In the genomic region with DNA sequence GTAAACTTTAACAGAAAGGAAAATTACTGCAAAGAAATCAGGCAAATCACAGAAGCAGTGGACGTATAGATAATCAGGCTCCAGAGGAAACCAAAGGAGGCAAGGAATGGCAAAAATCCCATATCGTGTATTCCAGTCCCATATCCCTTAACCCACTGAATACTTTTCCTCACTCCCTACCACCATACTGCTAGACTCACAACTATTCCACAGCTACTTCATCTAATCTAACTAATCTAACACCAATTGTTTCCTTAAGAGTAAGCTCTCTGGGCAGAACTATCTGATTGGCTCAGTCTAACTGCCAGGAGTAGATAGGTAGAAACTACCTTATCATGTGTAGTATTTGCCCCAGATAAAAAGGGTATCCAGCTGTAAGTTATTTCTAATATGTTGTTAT, we compare ENCODE assay signal across 1 cellular context.
TF ChIP-seq lines count a peak whose summit lies in the region.

No MANE protein-coding gene starts in this region.

TF ChIP-seq in HepG2, 621 proteins besides CTCF, POLR2A, EP300 and RAD21:
- TF ChIP-seq, protein P1, sequence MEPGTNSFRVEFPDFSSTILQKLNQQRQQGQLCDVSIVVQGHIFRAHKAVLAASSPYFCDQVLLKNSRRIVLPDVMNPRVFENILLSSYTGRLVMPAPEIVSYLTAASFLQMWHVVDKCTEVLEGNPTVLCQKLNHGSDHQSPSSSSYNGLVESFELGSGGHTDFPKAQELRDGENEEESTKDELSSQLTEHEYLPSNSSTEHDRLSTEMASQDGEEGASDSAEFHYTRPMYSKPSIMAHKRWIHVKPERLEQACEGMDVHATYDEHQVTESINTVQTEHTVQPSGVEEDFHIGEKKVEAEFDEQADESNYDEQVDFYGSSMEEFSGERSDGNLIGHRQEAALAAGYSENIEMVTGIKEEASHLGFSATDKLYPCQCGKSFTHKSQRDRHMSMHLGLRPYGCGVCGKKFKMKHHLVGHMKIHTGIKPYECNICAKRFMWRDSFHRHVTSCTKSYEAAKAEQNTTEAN (CRISPR knock-in tag; conservative IDR thresholded peaks at IDR 0.05): no peak
- TF ChIP-seq SOX13 (IDR thresholded peaks at IDR 0.05) (no peak), SOX13 (CRISPR knock-in tag; conservative IDR thresholded peaks at IDR 0.05 in 1 of 2, IDR thresholded peaks at IDR 0.05 in 1 of 2) (no peak), ISX (CRISPR knock-in tag; conservative IDR thresholded peaks at IDR 0.05) (no peak), DPF2 (CRISPR knock-in tag; IDR thresholded peaks at IDR 0.05; ENCODE audit: borderline replicate concordance, low read depth) (no peak), ZNF224 (CRISPR knock-in tag; IDR thresholded peaks at IDR 0.05) (no peak), KDM5A (IDR thresholded peaks at IDR 0.05; ENCODE audit: borderline replicate concordance, low read length) (no peak), YY1 (IDR thresholded peaks at IDR 0.05; ENCODE audit: insufficient read depth, insufficient replicate concordance, low read depth, low read length) (no peak), ZNF589 (CRISPR knock-in tag; conservative IDR thresholded peaks at IDR 0.05) (no peak), SIX4 (CRISPR knock-in tag; IDR thresholded peaks at IDR 0.05) (no peak), CBX5 (CRISPR knock-in tag; IDR thresholded peaks at IDR 0.05; ENCODE audit: borderline replicate concordance) (no peak), ZNF660 (CRISPR knock-in tag; IDR thresholded peaks at IDR 0.05; ENCODE audit: borderline replicate concordance, low read depth) (no peak), ZBTB8A (CRISPR knock-in tag; IDR thresholded peaks at IDR 0.05; ENCODE audit: borderline replicate concordance, low read depth) (no peak)
- TF ChIP-seq, protein P2, sequence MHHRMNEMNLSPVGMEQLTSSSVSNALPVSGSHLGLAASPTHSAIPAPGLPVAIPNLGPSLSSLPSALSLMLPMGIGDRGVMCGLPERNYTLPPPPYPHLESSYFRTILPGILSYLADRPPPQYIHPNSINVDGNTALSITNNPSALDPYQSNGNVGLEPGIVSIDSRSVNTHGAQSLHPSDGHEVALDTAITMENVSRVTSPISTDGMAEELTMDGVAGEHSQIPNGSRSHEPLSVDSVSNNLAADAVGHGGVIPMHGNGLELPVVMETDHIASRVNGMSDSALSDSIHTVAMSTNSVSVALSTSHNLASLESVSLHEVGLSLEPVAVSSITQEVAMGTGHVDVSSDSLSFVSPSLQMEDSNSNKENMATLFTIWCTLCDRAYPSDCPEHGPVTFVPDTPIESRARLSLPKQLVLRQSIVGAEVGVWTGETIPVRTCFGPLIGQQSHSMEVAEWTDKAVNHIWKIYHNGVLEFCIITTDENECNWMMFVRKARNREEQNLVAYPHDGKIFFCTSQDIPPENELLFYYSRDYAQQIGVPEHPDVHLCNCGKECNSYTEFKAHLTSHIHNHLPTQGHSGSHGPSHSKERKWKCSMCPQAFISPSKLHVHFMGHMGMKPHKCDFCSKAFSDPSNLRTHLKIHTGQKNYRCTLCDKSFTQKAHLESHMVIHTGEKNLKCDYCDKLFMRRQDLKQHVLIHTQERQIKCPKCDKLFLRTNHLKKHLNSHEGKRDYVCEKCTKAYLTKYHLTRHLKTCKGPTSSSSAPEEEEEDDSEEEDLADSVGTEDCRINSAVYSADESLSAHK (CRISPR knock-in tag; IDR thresholded peaks at IDR 0.05; ENCODE audit: borderline replicate concordance): no peak
